Comparison of ENCODE assay signal across 8 cellular contexts in genomic region chr12:111445311-111446043, GRCh38. TPM values are rescaled to one million over a fixed set of nuclear protein-coding genes. Genes with fewer than 3 reads are reported as not detected.
DNase-seq lines count a peak whose midpoint lies in the region; ATAC-seq lines count a peak whose summit lies in the region.

No MANE protein-coding gene starts in this region.

- peaks cover 86% of the 10 kb centered on the region for H3K36me3 ChIP-seq in KOPT-K1 (ENCODE audit: insufficient read depth, low read length)
- H3K36me3 ChIP-seq in esophagus (ENCODE audit: control insufficient read depth in 2 of 2, insufficient read depth in 2 of 2, low read length in 1 of 2) = peaks cover 11 to 38% of the 10 kb centered on the region in 2 donors

- H3K27me3 ChIP-seq in esophagus (ENCODE audit: control insufficient read depth in 1 of 2, insufficient read depth in 2 of 2, low read length in 2 of 2) = no peaks in the 10 kb centered on the region

- H3K4me1 ChIP-seq in esophagus (ENCODE audit: control insufficient read depth in 2 of 2, insufficient read depth in 2 of 2, low read length in 1 of 2) = peaks cover 0 to 6% of the 10 kb centered on the region in 2 donors

- WGBS in esophagus, 2 donors = 73 to 79% methylated on average over 7 of the region's 7 CpGs

- no peaks in the 10 kb centered on the region for H3K9me3 ChIP-seq in KOPT-K1 (ENCODE audit: insufficient read depth, low read length, poor library complexity, severe bottlenecking)
- no peaks in the 10 kb centered on the region for H3K9me3 ChIP-seq in esophagus (ENCODE audit: control insufficient read depth in 2 of 2, insufficient read depth in 1 of 2, low read depth in 1 of 2, low read length in 1 of 2)

- DNase-seq in sciatic nerve (ENCODE audit: low spot score) (peak; percentile 58), SIG-M5 (lab: John Stamatoyannopoulos, UW) (no peak), iPS-NIHi7 (ENCODE audit: extremely low spot score) (no peak), NCI-H1417 treated with DMSO at 0.1 percent for 48 hours (lab: John Stamatoyannopoulos, UW) (no peak)

- H3K27ac ChIP-seq in KOPT-K1 (ENCODE audit: low read depth, low read length, poor library complexity, severe bottlenecking) (peak overlapping the region; percentile 52), esophagus (ENCODE audit: low read depth in 2 of 2, low read length in 1 of 2) (peak overlapping the region; percentile 38 to 40)

- ATAC-seq in GM19328 (IDR thresholded peaks at IDR 0.05; ENCODE audit: unreplicated experiment) (peak; percentile 4), sciatic nerve (peak; percentile 35), HG02759 (IDR thresholded peaks at IDR 0.05; ENCODE audit: unreplicated experiment) (no peak)

- intact Hi-C loops in sciatic nerve (cut with DNase I) = no loop called here

- H3K4me3 ChIP-seq in esophagus (ENCODE audit: low read depth in 1 of 2, low read length in 2 of 2) = no peak overlapping the region

RNA-seq across cellular contexts. Expression of gene SH2B3, which starts 39.8 kb away (rescaled TPM):
- polyA plus RNA-seq in esophagus = 1 to 10 TPM in 1 of 2 donors, under 1 TPM in 1; 0.79 to 1.8 TPM
- total RNA-seq in sciatic nerve = 27.5 TPM
